In genomic region chr5:150051657-150052195, GRCh38 we compare ENCODE assay signal across 1 cellular context.
TF ChIP-seq lines count a peak whose summit lies in the region.

No MANE protein-coding gene starts in this region.

TF ChIP-seq in HepG2, 621 proteins besides CTCF, POLR2A, EP300 and RAD21:
- TF ChIP-seq ARID3A (IDR thresholded peaks at IDR 0.05; ENCODE audit: low read depth, low read length) (no peak), CEBPB (IDR thresholded peaks at IDR 0.05; ENCODE audit: borderline replicate concordance, low read depth, low read length) (0 out of 2 replicates have a peak, but pooled peaks have one; percentile 23), ATF3 (CRISPR knock-in tag; IDR thresholded peaks at IDR 0.05) (no peak), ZKSCAN5 (CRISPR knock-in tag; IDR thresholded peaks at IDR 0.05) (no peak), ZNF629 (CRISPR knock-in tag; conservative IDR thresholded peaks at IDR 0.05) (no peak), KAT7 (CRISPR knock-in tag; IDR thresholded peaks at IDR 0.05; ENCODE audit: borderline replicate concordance) (no peak), ZNF841 (CRISPR knock-in tag; IDR thresholded peaks at IDR 0.05; ENCODE audit: borderline replicate concordance) (no peak), MATR3 (CRISPR knock-in tag; IDR thresholded peaks at IDR 0.05) (no peak), THYN1 (CRISPR knock-in tag; IDR thresholded peaks at IDR 0.05; ENCODE audit: borderline replicate concordance, low read depth) (no peak), ZBTB33 (CRISPR knock-in tag; IDR thresholded peaks at IDR 0.05) (0 out of 2 replicates have a peak, but pooled peaks have one; percentile 10)
